In genomic region chr2:11389048-11389413, GRCh38 we compare ENCODE assay signal across 1 cellular context.
TF ChIP-seq lines count a peak whose summit lies in the region.

No MANE protein-coding gene starts in this region.

TF ChIP-seq in K562, 482 proteins besides CTCF, POLR2A, EP300 and RAD21 (continued from another document):
- no peak for TF ChIP-seq STAT6 (CRISPR knock-in tag; IDR thresholded peaks at IDR 0.05)
- no peak for TF ChIP-seq TOE1 (IDR thresholded peaks at IDR 0.05; ENCODE audit: borderline replicate concordance)
- no peak for TF ChIP-seq TOE1 (CRISPR knock-in tag; IDR thresholded peaks at IDR 0.05; ENCODE audit: borderline replicate concordance, low read depth)
- TF ChIP-seq SRSF9 (IDR thresholded peaks at IDR 0.05; ENCODE audit: borderline replicate concordance, low read depth, low read length): no peak
- TF ChIP-seq CBFA2T2 (conservative IDR thresholded peaks at IDR 0.05): no peak
